ENCODE assay signal across 13 cellular contexts in genomic region chr3:47441796-47442551, GRCh38. TPM values are rescaled to one million over a fixed set of nuclear protein-coding genes. Genes with fewer than 3 reads are reported as not detected.
DNase-seq lines count a peak whose midpoint lies in the region; ATAC-seq and TF ChIP-seq lines count a peak whose summit lies in the region.
"Had no signal": no experiment of that assay in that cellular context is flagged by ENCODE, and none has a peak within 500 bp of the region (broad histone marks: within the 10 kb centered on the region; RNA-seq: fewer than 3 reads in every experiment).

No MANE protein-coding gene starts in this region.

- ATAC-seq in natural killer cell (no peak), HG02571 (IDR thresholded peaks at IDR 0.05; ENCODE audit: unreplicated experiment) (no peak)
- ATAC-seq in natural killer cell treated with Interleukin-12 subunit alpha and Interleukin-12 subunit beta and Interleukin-15 and Interleukin-18, amount 100 ng/mL, for 72 hours: no peak
- ATAC-seq in activated CD8-positive, alpha-beta memory T cell treated with anti-CD3 and anti-CD28 coated beads, Interleukin-2, amount 10 ng/mL, durations not matched to agents 7 days and 5 days: no peak
- no peak for ATAC-seq in naive thymus-derived CD8-positive, alpha-beta T cell

- no peaks in the 10 kb centered on the region for H3K9me3 ChIP-seq in esophagus muscularis mucosa
- H3K9me3 ChIP-seq in neural progenitor cell (ENCODE audit: low read depth): no peaks in the 10 kb centered on the region

- H3K27me3 Mint-ChIP-seq in natural killer cell (ENCODE audit: low read depth in 2 of 2) (no peaks in the 10 kb centered on the region), osteocyte (ENCODE audit: unreplicated experiment) (no peaks in the 10 kb centered on the region), neural progenitor cell (ENCODE audit: insufficient read depth, low read depth) (no peaks in the 10 kb centered on the region)
- H3K27me3 Mint-ChIP-seq in natural killer cell treated with Interleukin-12 subunit alpha and Interleukin-12 subunit beta and Interleukin-15 and Interleukin-18, amount 100 ng/mL, for 72 hours: no peaks in the 10 kb centered on the region
- no peaks in the 10 kb centered on the region for H3K27me3 Mint-ChIP-seq in activated CD8-positive, alpha-beta memory T cell treated with anti-CD3 and anti-CD28 coated beads, Interleukin-2, amount 10 ng/mL, durations not matched to agents 7 days and 5 days
- no peaks in the 10 kb centered on the region for H3K27me3 Mint-ChIP-seq in naive thymus-derived CD8-positive, alpha-beta T cell
- H3K27me3 Mint-ChIP-seq: B cell had no signal

- POLR2A ChIA-PET in naive thymus-derived CD8-positive, alpha-beta T cell (lab: Charles Lee): no interaction called here

- no peak for TF ChIP-seq POLR2A in esophagus muscularis mucosa (IDR thresholded peaks at IDR 0.05; ENCODE audit: low read depth)

- intact Hi-C loops in natural killer cell (cut with micrococcal nuclease): no loop called here
- intact Hi-C loops in esophagus muscularis mucosa (cut with DNase I): no loop called here

- no peak for TF ChIP-seq EP300 in esophagus muscularis mucosa (IDR thresholded peaks at IDR 0.05)

- no peak overlapping the region for H3K4me2 ChIP-seq in neural progenitor cell

- CTCF ChIA-PET in activated CD8-positive, alpha-beta memory T cell treated with anti-CD3 and anti-CD28 coated beads, Interleukin-2, amount 10 ng/mL, durations not matched to agents 7 days and 5 days (lab: Charles Lee): interaction anchor here (0.9 to 1.0 kb wide), 2 partner anchors 11 to 705 kb away, joined by 3 read pairs; no protein-coding TSS in a partner anchor

- H4K20me1 ChIP-seq in neural progenitor cell (ENCODE audit: low read depth): no peaks in the 10 kb centered on the region

- WGBS in esophagus muscularis mucosa: 95% methylated on average over 4 of the region's 4 CpGs

- H3K36me3 Mint-ChIP-seq in natural killer cell: no peaks in the 10 kb centered on the region
- no peaks in the 10 kb centered on the region for H3K36me3 Mint-ChIP-seq in natural killer cell treated with Interleukin-12 subunit alpha and Interleukin-12 subunit beta and Interleukin-15 and Interleukin-18, amount 100 ng/mL, for 72 hours
- peaks cover 22% of the 10 kb centered on the region for H3K36me3 Mint-ChIP-seq in osteocyte (ENCODE audit: unreplicated experiment)
- peaks cover 25% of the 10 kb centered on the region for H3K36me3 Mint-ChIP-seq in activated CD8-positive, alpha-beta memory T cell treated with anti-CD3 and anti-CD28 coated beads, Interleukin-2, amount 10 ng/mL, durations not matched to agents 7 days and 5 days
- H3K36me3 Mint-ChIP-seq in naive thymus-derived CD8-positive, alpha-beta T cell: peaks cover 4 to 56% (median 12%) of the 10 kb centered on the region in 3 donors
- H3K36me3 Mint-ChIP-seq in neural progenitor cell: peaks cover 36% of the 10 kb centered on the region

- H3K4me1 Mint-ChIP-seq in natural killer cell: peaks cover 11 to 21% of the 10 kb centered on the region in 2 donors
- peaks cover 9 to 15% of the 10 kb centered on the region in 2 donors for H3K4me1 Mint-ChIP-seq in natural killer cell treated with Interleukin-12 subunit alpha and Interleukin-12 subunit beta and Interleukin-15 and Interleukin-18, amount 100 ng/mL, for 72 hours (ENCODE audit: low read depth in 2 of 2)
- H3K4me1 Mint-ChIP-seq in osteocyte (ENCODE audit: unreplicated experiment): peaks cover 13% of the 10 kb centered on the region
- H3K4me1 Mint-ChIP-seq in activated CD8-positive, alpha-beta memory T cell treated with anti-CD3 and anti-CD28 coated beads, Interleukin-2, amount 10 ng/mL, durations not matched to agents 7 days and 5 days: peaks cover 4% of the 10 kb centered on the region
- peaks cover 2 to 22% (median 15%) of the 10 kb centered on the region in 4 donors for H3K4me1 Mint-ChIP-seq in naive thymus-derived CD8-positive, alpha-beta T cell
- H3K4me1 Mint-ChIP-seq in neural progenitor cell: peaks cover 4% of the 10 kb centered on the region
- H3K4me1 Mint-ChIP-seq: B cell had no signal

- peak overlapping the region; percentile 75 to 83 (median 80) for H3K27ac ChIP-seq in esophagus muscularis mucosa (replicated peaks in 1 of 4)
- no peak overlapping the region for H3K27ac ChIP-seq in neural progenitor cell

- no peaks in the 10 kb centered on the region for H3K27me3 ChIP-seq in esophagus muscularis mucosa
- no peaks in the 10 kb centered on the region for H3K27me3 ChIP-seq in neural progenitor cell

- H3K36me3 ChIP-seq in esophagus muscularis mucosa (peaks cover 0 to 49% (median 31%) of the 10 kb centered on the region in 4 donors), neural progenitor cell (peaks cover 8% of the 10 kb centered on the region)

- no peak for TF ChIP-seq CTCF in natural killer cell (IDR thresholded peaks at IDR 0.05)
- TF ChIP-seq CTCF in esophagus muscularis mucosa (IDR thresholded peaks at IDR 0.05): no peak
- no peak for TF ChIP-seq CTCF in osteocyte (IDR thresholded peaks at IDR 0.05)
- TF ChIP-seq CTCF in neural progenitor cell (IDR thresholded peaks at IDR 0.05): no peak

- H3K27ac Mint-ChIP-seq in natural killer cell: peak overlapping the region; percentile 42 to 45
- no peak overlapping the region for H3K27ac Mint-ChIP-seq in natural killer cell treated with Interleukin-12 subunit alpha and Interleukin-12 subunit beta and Interleukin-15 and Interleukin-18, amount 100 ng/mL, for 72 hours
- no peak overlapping the region for H3K27ac Mint-ChIP-seq in osteocyte (ENCODE audit: unreplicated experiment)
- no peak overlapping the region for H3K27ac Mint-ChIP-seq in activated CD8-positive, alpha-beta memory T cell treated with anti-CD3 and anti-CD28 coated beads, Interleukin-2, amount 10 ng/mL, durations not matched to agents 7 days and 5 days
- peak overlapping the region in 5 of 10 donors; percentile 4 to 53 (median 14) for H3K27ac Mint-ChIP-seq in naive thymus-derived CD8-positive, alpha-beta T cell
- H3K27ac Mint-ChIP-seq in neural progenitor cell: no peak overlapping the region
- H3K27ac Mint-ChIP-seq: B cell had no signal

- DNase-seq in natural killer cell: no peak
- DNase-seq in natural killer cell treated with Interleukin-12 subunit alpha and Interleukin-12 subunit beta and Interleukin-15 and Interleukin-18, amount 100 ng/mL, for 72 hours (ENCODE audit: low spot score): no peak
- no peak for DNase-seq in esophagus muscularis mucosa (ENCODE audit: extremely low spot score)
- peak; percentile 23 for DNase-seq in osteocyte (ENCODE audit: extremely low spot score, unreplicated experiment)
- DNase-seq in activated CD8-positive, alpha-beta memory T cell treated with anti-CD3 and anti-CD28 coated beads, Interleukin-2, amount 10 ng/mL, durations not matched to agents 7 days and 5 days: no peak
- DNase-seq in naive thymus-derived CD8-positive, alpha-beta T cell: no peak
- no peak for DNase-seq in neural progenitor cell (ENCODE audit: low spot score)
- DNase-seq: aorta, NCI-H1105 treated with DMSO at 0.1 percent for 48 hours, NCI-H524 had no signal

- no peak overlapping the region for H2AFZ ChIP-seq in neural progenitor cell (replicated peaks)

- H3K4me1 ChIP-seq in esophagus muscularis mucosa (peaks cover 25 to 30% (median 27%) of the 10 kb centered on the region in 4 donors), neural progenitor cell (no peaks in the 10 kb centered on the region)

- H3K4me3 Mint-ChIP-seq in natural killer cell: no peak overlapping the region
- H3K4me3 Mint-ChIP-seq in natural killer cell treated with Interleukin-12 subunit alpha and Interleukin-12 subunit beta and Interleukin-15 and Interleukin-18, amount 100 ng/mL, for 72 hours: no peak overlapping the region
- H3K4me3 Mint-ChIP-seq in osteocyte (ENCODE audit: unreplicated experiment): no peak overlapping the region
- H3K4me3 Mint-ChIP-seq in activated CD8-positive, alpha-beta memory T cell treated with anti-CD3 and anti-CD28 coated beads, Interleukin-2, amount 10 ng/mL, durations not matched to agents 7 days and 5 days: no peak overlapping the region
- H3K4me3 Mint-ChIP-seq in naive thymus-derived CD8-positive, alpha-beta T cell: no peak overlapping the region
- no peak overlapping the region for H3K4me3 Mint-ChIP-seq in neural progenitor cell
- H3K4me3 Mint-ChIP-seq: B cell, neural crest cell had no signal

- peaks cover 3% of the 10 kb centered on the region for H3F3A ChIP-seq in neural progenitor cell (ENCODE audit: low read depth)

- H3K9ac ChIP-seq in neural progenitor cell: no peak overlapping the region

- H3K9me3 Mint-ChIP-seq in natural killer cell (no peaks in the 10 kb centered on the region), osteocyte (ENCODE audit: unreplicated experiment) (no peaks in the 10 kb centered on the region), neural progenitor cell (peaks cover 5% of the 10 kb centered on the region)
- H3K9me3 Mint-ChIP-seq in natural killer cell treated with Interleukin-12 subunit alpha and Interleukin-12 subunit beta and Interleukin-15 and Interleukin-18, amount 100 ng/mL, for 72 hours: no peaks in the 10 kb centered on the region
- H3K9me3 Mint-ChIP-seq in activated CD8-positive, alpha-beta memory T cell treated with anti-CD3 and anti-CD28 coated beads, Interleukin-2, amount 10 ng/mL, durations not matched to agents 7 days and 5 days (ENCODE audit: low read depth): no peaks in the 10 kb centered on the region
- H3K9me3 Mint-ChIP-seq in naive thymus-derived CD8-positive, alpha-beta T cell: no peaks in the 10 kb centered on the region

- H3K4me3 ChIP-seq in esophagus muscularis mucosa: no peak overlapping the region
- H3K4me3 ChIP-seq in neural progenitor cell: no peak overlapping the region

- peaks cover 33% of the 10 kb centered on the region for H3K79me2 ChIP-seq in neural progenitor cell (ENCODE audit: low read depth)

RNA-seq across cellular contexts. Expression of gene SCAP, which starts 33.8 kb away (rescaled TPM):
- 100 to 1,000 TPM in 1 of 3 donors, 10 to 100 TPM in 2; 63.9 to 104 (median 82.7) TPM for total RNA-seq in natural killer cell
- 100 to 1,000 TPM in 1 of 2 donors, 10 to 100 TPM in 1; 51.1 to 111 TPM for total RNA-seq in natural killer cell treated with Interleukin-12 subunit alpha and Interleukin-12 subunit beta and Interleukin-15 and Interleukin-18, amount 100 ng/mL, for 72 hours
- total RNA-seq in esophagus muscularis mucosa: 100 to 1,000 TPM in 1 of 4 donors, 10 to 100 TPM in 3; 67.6 to 104 (median 79.9) TPM
- 76.4 and 86.7 TPM in 2 replicates for total RNA-seq in osteocyte
- total RNA-seq in activated CD8-positive, alpha-beta memory T cell treated with anti-CD3 and anti-CD28 coated beads, Interleukin-2, amount 10 ng/mL, durations not matched to agents 7 days and 5 days: 10 to 100 TPM; 65.5 to 69.2 TPM
- 10 to 100 TPM; 94.8 to 95.9 TPM for total RNA-seq in naive thymus-derived CD8-positive, alpha-beta T cell
- polyA plus RNA-seq in naive thymus-derived CD8-positive, alpha-beta T cell: 10 to 100 TPM; 32.3 to 55.7 (median 38.7) TPM
- total RNA-seq in neural progenitor cell (ENCODE audit: low replicate concordance): 33.0 and 96.9 TPM in 2 replicates

Comparison
In these comparisons a context has a peak if more than half of its experiments do, and no peak if none do; other contexts are left out.
1. H3K27ac Mint-ChIP-seq: peak in natural killer cell (2 of 2); none in natural killer cell treated with Interleukin-12 subunit alpha and Interleukin-12 subunit beta and Interleukin-15 and Interleukin-18, amount 100 ng/mL, for 72 hours (0 of 2), osteocyte (single experiment), activated CD8-positive, alpha-beta memory T cell treated with anti-CD3 and anti-CD28 coated beads, Interleukin-2, amount 10 ng/mL, durations not matched to agents 7 days and 5 days (single experiment) and neural progenitor cell (single experiment).